Comparison of ENCODE assay signal across 8 cellular contexts in genomic region chr4:40316782-40317635, GRCh38. TPM values are rescaled to one million over a fixed set of nuclear protein-coding genes. Genes with fewer than 3 reads are reported as not detected.
DNase-seq lines count a peak whose midpoint lies in the region; ATAC-seq and TF ChIP-seq lines count a peak whose summit lies in the region.

No MANE protein-coding gene starts in this region.

- peak; percentile 93 for DNase-seq in AG09309 (ENCODE audit: low read depth)
- DNase-seq in HuH-7.5 (ENCODE audit: low spot score): peak; percentile 19
- DNase-seq in activated T-cell treated with anti-CD3 and anti-CD28 coated beads for 48 hours (ENCODE audit: low read depth): peak; percentile 49
- peak; percentile 98 for DNase-seq in fibroblast of peridontal ligament (ENCODE audit: extremely low read depth)
- DNase-seq in upper lobe of right lung: no peak
- DNase-seq in MV-4-11 (lab: John Stamatoyannopoulos, UW): no peak

- peak overlapping the region; percentile 48 for H3K27ac ChIP-seq in upper lobe of right lung

- H3K9me3 ChIP-seq in neuron (ENCODE audit: low read length) (no peaks in the 10 kb centered on the region), upper lobe of right lung (no peaks in the 10 kb centered on the region)

- TF ChIP-seq CTCF in AG09309 (IDR thresholded peaks at IDR 0.05; ENCODE audit: control insufficient read depth, insufficient read depth, low read depth, low read length, missing control alignments): peak; percentile 74
- peak; percentile 76 for TF ChIP-seq CTCF in upper lobe of right lung (IDR thresholded peaks at IDR 0.05)

- peaks cover 48% of the 10 kb centered on the region for H3K4me1 ChIP-seq in neuron (ENCODE audit: insufficient read depth, low read length)
- H3K4me1 ChIP-seq in upper lobe of right lung: peaks cover 6% of the 10 kb centered on the region

- ATAC-seq in GM19395 (IDR thresholded peaks at IDR 0.05; ENCODE audit: unreplicated experiment): peak; percentile 66
- peak; percentile 91 for ATAC-seq in upper lobe of right lung

- H3K36me3 ChIP-seq in neuron (ENCODE audit: insufficient read depth, low read length) (no peaks in the 10 kb centered on the region), upper lobe of right lung (no peaks in the 10 kb centered on the region)

- intact Hi-C loops in upper lobe of right lung (cut with DNase I): no loop called here

- H3K4me3 ChIP-seq in AG09309 (ENCODE audit: control insufficient read depth, low read depth, low read length): peak overlapping the region; percentile 29
- H3K4me3 ChIP-seq in neuron (ENCODE audit: low read length): peak overlapping the region; percentile 33
- H3K4me3 ChIP-seq in upper lobe of right lung: peak overlapping the region; percentile 28

- peak overlapping the region; percentile 56 for H2AFZ ChIP-seq in neuron (ENCODE audit: low read depth, low read length)

- no peaks in the 10 kb centered on the region for H3K27me3 ChIP-seq in neuron (ENCODE audit: insufficient read depth, low read length)
- H3K27me3 ChIP-seq in upper lobe of right lung: no peaks in the 10 kb centered on the region

RNA-seq across cellular contexts. Expression of gene CHRNA9, which starts 18.1 kb away (rescaled TPM):
- not detected for total RNA-seq in upper lobe of right lung

Comparison
In these comparisons a context has a peak if more than half of its experiments do, and no peak if none do; other contexts are left out.
1. DNase-seq: peak in AG09309 (single experiment), HuH-7.5 (single experiment), activated T-cell treated with anti-CD3 and anti-CD28 coated beads for 48 hours (single experiment) and fibroblast of peridontal ligament (single experiment); none in upper lobe of right lung (single experiment) and MV-4-11 (single experiment).
2. Peak in every context shown above with its lines, with median percentiles within 50 percentile points of each other: H3K4me3 ChIP-seq.